In genomic region chr22:40856513-40857308, GRCh38 we compare ENCODE assay signal across 8 cellular contexts. TPM values are rescaled to one million over a fixed set of nuclear protein-coding genes. Genes with fewer than 3 reads are reported as not detected.
DNase-seq lines count a peak whose midpoint lies in the region; ATAC-seq lines count a peak whose summit lies in the region.

TSS of gene ST13 (minus strand) at chr22:40856639. CDS start at chr22:40856540, 99 bp downstream.
TSS of gene XPNPEP3 (plus strand) at chr22:40857148. CDS start at chr22:40857182, 34 bp downstream.

- ATAC-seq in GM19043 (IDR thresholded peaks at IDR 0.05; ENCODE audit: low read depth, unreplicated experiment) (peak; percentile 82), HG03378 (IDR thresholded peaks at IDR 0.05; ENCODE audit: unreplicated experiment) (peak; percentile 72)

- DNase-seq in AML-193 (lab: John Stamatoyannopoulos, UW) (peak; percentile 86 to 88), NCI-H460 (ENCODE audit: extremely low read depth, low read depth) (peak; percentile 91), cerebellar nuclear complex (lab: John Stamatoyannopoulos, UW) (peak; percentile 60 to 82), islet precursor cell (peak; percentile 98)
- DNase-seq in activated CD4-positive, CD25-positive, alpha-beta regulatory T cell treated with anti-CD3 and anti-CD28 coated beads, Interleukin-2, amount 50 U/mL, for 72 hours, result peak; percentile 97
- DNase-seq in stimulated activated CD4-positive, alpha-beta T cell treated with anti-CD3 and anti-CD28 coated beads, Interleukin-12 subunit alpha, Interleukin-12 subunit beta, amount 100 ng/mL, for 48 hours (ENCODE audit: low read depth in 2 of 3, low spot score in 1 of 3), result peak; percentile 93 to 96 (median 94)

RNA-seq across cellular contexts. Expression of gene ST13, which starts in this region (rescaled TPM):
- total RNA-seq in NCI-H460 (2014; rRNA removed; shearing (Covaris generic)), result 156 and 178 TPM in 2 replicates
- 69.9 and 74.5 TPM in 2 replicates for polyA plus RNA-seq in NCI-H460 (2014; cell fraction: nucleus; rRNA removed)

RNA-seq across cellular contexts. Expression of gene XPNPEP3, which starts in this region (rescaled TPM):
- total RNA-seq in NCI-H460 (2014; rRNA removed; shearing (Covaris generic)), result 15.1 and 15.2 TPM in 2 replicates
- polyA plus RNA-seq in NCI-H460 (2014; cell fraction: nucleus; rRNA removed), result 8.7 and 15.8 TPM in 2 replicates

Comparison
In these comparisons a context has a peak if more than half of its experiments do, and no peak if none do; other contexts are left out.
1. Peak in every context shown above with its lines: DNase-seq and ATAC-seq.